Comparison of ENCODE assay signal across 1 cellular context in genomic region chr16:50251375-50252081, GRCh38.
TF ChIP-seq lines count a peak whose summit lies in the region.

No MANE protein-coding gene starts in this region.

TF ChIP-seq in HepG2, 621 proteins besides CTCF, POLR2A, EP300 and RAD21:
- TF ChIP-seq GPN1 (CRISPR knock-in tag; IDR thresholded peaks at IDR 0.05; ENCODE audit: borderline replicate concordance), result no peak
- TF ChIP-seq HNRNPL (IDR thresholded peaks at IDR 0.05; ENCODE audit: low read depth, low read length), result 0 out of 2 replicates have a peak, but pooled peaks have one; percentile 49
